In the genomic region with DNA sequence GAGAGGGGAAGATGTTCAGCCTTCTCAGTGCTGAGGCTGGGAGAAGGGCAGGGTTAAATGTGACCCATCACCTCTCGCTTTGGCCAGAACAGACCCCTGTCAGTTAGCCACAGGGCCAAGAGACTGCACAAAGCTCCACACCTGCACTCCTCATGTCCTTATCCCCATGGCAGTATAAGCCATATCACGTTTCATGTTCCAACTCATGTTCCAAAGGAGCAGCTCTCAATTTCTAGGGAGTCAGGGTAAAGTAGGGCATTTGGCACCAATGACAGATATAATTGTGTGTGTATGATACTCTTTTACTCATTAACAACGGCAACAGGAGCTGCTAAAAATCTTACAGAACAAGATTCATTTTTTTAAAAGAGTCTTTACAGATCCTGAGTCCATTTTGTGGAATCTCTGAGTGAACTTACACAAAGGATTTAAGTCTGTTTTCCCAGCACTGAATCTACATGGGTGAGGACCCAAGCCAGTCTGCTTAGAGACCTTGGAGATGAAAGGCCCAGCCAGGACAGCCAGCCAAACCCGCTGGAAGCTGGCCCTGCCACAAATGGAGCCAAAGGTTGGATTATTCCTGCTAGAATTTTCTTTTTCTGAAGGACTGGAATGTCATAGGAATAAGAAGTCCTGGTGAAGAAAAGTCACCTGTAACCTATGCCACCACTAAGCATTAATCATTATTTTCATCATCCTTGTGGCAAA, we compare ENCODE assay signal across 31 cellular contexts.
DNase-seq lines count a peak whose midpoint lies in the region; ATAC-seq, FAIRE-seq and TF ChIP-seq lines count a peak whose summit lies in the region.
"Had no signal": no experiment of that assay in that cellular context is flagged by ENCODE, and none has a peak within 500 bp of the region (broad histone marks: within the 10 kb centered on the region; RNA-seq: fewer than 3 reads in every experiment).

No MANE protein-coding gene starts in this region.

- no peak overlapping the region for H2AFZ ChIP-seq in HepG2 (ENCODE audit: low read length)
- H2AFZ ChIP-seq: parathyroid adenoma had no signal

- BruUV-seq in HepG2 (replicated peaks; lab: Mats Ljungman, UMichigan) = no TSS peak

- TF ChIP-seq CTCF in right lobe of liver (IDR thresholded peaks at IDR 0.05) (no peak), HepG2 (CRISPR knock-in tag; IDR thresholded peaks at IDR 0.05) (no peak)

- no peak for FAIRE-seq in HepG2 (lab: Jason Lieb, UNC)
- FAIRE-seq: keratinocyte had no signal

- no peak overlapping the region for H3K4me3 ChIP-seq in right lobe of liver
- H3K4me3 ChIP-seq in HepG2 (replicated peaks in 1 of 3; ENCODE audit: insufficient read depth in 1 of 3, low read depth in 2 of 3, low read length in 3 of 3) = no peak overlapping the region
- H3K4me3 ChIP-seq: breast epithelium, colonic mucosa, lower lobe of right lung, mucosa of descending colon, Peyer's patch, thyroid gland, vagina had no signal

- TF ChIP-seq POLR2A in right lobe of liver (IDR thresholded peaks at IDR 0.05) (no peak), HepG2 (IDR thresholded peaks at IDR 0.05; ENCODE audit: insufficient read depth in 1 of 2, low read depth in 2 of 2, low read length in 2 of 2) (no peak)

- H3K27ac ChIP-seq in right lobe of liver (no peak overlapping the region), HepG2 (ENCODE audit: extremely low read length, insufficient read depth, low read length) (no peak overlapping the region), temporal lobe (ENCODE audit: low read depth, low read length) (peak overlapping the region; percentile 27)
- H3K27ac ChIP-seq: breast epithelium, colonic mucosa, lower lobe of right lung, parathyroid adenoma, Peyer's patch, thyroid gland, vagina had no signal

- POLR2A ChIA-PET in HepG2 (lab: Yijun Ruan, JAX) = no interaction called here

- CTCF ChIA-PET in HepG2 (lab: Yijun Ruan, JAX; ENCODE audit: low intra/inter-chr PET ratio, low total read pairs) = no interaction called here

- intact Hi-C loops in right lobe of liver (cut with DNase I) (no loop called here), HepG2 (cut with micrococcal nuclease; ENCODE audit: unreplicated experiment) (no loop called here)

- H3K4me2 ChIP-seq in HepG2 (ENCODE audit: low read depth, low read length) = no peak overlapping the region

- TF ChIP-seq RAD21 in HepG2 (CRISPR knock-in tag; IDR thresholded peaks at IDR 0.05) = no peak

- no peak overlapping the region for H3K9ac ChIP-seq in HepG2 (ENCODE audit: insufficient read depth, low read depth, low read length)
- H3K9ac ChIP-seq: parathyroid adenoma had no signal

- TF ChIP-seq EP300 in HepG2 (IDR thresholded peaks at IDR 0.05; ENCODE audit: low read depth in 2 of 2, low read length in 2 of 2) (no peak), HepG2 (CRISPR knock-in tag; IDR thresholded peaks at IDR 0.05; ENCODE audit: borderline replicate concordance) (no peak)

- H3K36me3 ChIP-seq in right lobe of liver (no peaks in the 10 kb centered on the region), HepG2 (replicated peaks in 1 of 2; ENCODE audit: control insufficient read depth in 1 of 2, insufficient read depth in 2 of 2, low read length in 2 of 2) (no peaks in the 10 kb centered on the region)
- H3K36me3 ChIP-seq: breast epithelium, colonic mucosa, lower lobe of right lung, Peyer's patch, thyroid gland, vagina had no signal

- no peaks in the 10 kb centered on the region for H4K20me1 ChIP-seq in HepG2 (ENCODE audit: insufficient read depth, low read length)

- H3K9me3 ChIP-seq in right lobe of liver = no peaks in the 10 kb centered on the region
- no peaks in the 10 kb centered on the region for H3K9me3 ChIP-seq in HepG2 (ENCODE audit: low read length)
- H3K9me3 ChIP-seq: colonic mucosa, lower lobe of right lung, mucosa of descending colon, Peyer's patch, thyroid gland, vagina had no signal

- ATAC-seq in right lobe of liver = peak; percentile 71 to 96 (median 88)
- no peak for ATAC-seq in HepG2
- ATAC-seq in HG03045 (IDR thresholded peaks at IDR 0.05; ENCODE audit: unreplicated experiment) = no peak
- ATAC-seq: activated naive CD8-positive, alpha-beta T cell treated with anti-CD3 and anti-CD28 coated beads, Interleukin-2, amount 50 U/mL, for 24 hours; activated T-cell treated with anti-CD3 and anti-CD28 coated beads, Interleukin-2, amount 50 U/mL, for 72 hours; lower lobe of right lung; mucosa of descending colon; right cardiac atrium had no signal

- DNase-seq in right lobe of liver = peak; percentile 25 to 73 (median 68)
- DNase-seq in HepG2 (ENCODE audit: low spot score) = no peak
- peak; percentile 60 for DNase-seq in cerebellum (ENCODE audit: low spot score)
- DNase-seq in midbrain (lab: John Stamatoyannopoulos, UW) = peak; percentile 78
- DNase-seq in foreskin melanocyte = no peak
- DNase-seq in SKM-1 (lab: John Stamatoyannopoulos, UW; ENCODE audit: unreplicated experiment) = no peak
- DNase-seq: activated CD4-positive, alpha-beta T cell treated with anti-CD3 and anti-CD28 coated beads, Interleukin-2, amount 50 U/mL, for 48 hours; activated naive CD8-positive, alpha-beta T cell treated with anti-CD3 and anti-CD28 coated beads, Interleukin-2, amount 50 U/mL, for 24 hours; activated T-cell treated with anti-CD3 and anti-CD28 coated beads, Interleukin-2, amount 50 U/mL, for 72 hours; colonic mucosa; DMS79 treated with DMSO at 0.1 percent for 48 hours; effector CD4-positive, alpha-beta T cell; GF-D8; glutamatergic neuron; KBM-7; lower lobe of right lung; mucosa of descending colon; NCI-H1417 treated with DMSO at 0.1 percent for 48 hours; NCI-H2081; Peyer's patch; SHP77; stimulated activated CD8-positive, alpha-beta memory T cell treated with anti-CD3 and anti-CD28 coated beads, Interleukin-4, amount 100 ng/mL, for 48 hours; T-helper 2 cell had no signal

- in situ Hi-C loops in HepG2 (cut with HindIII; ENCODE audit: extremely low pct_ligation_motif_present, low pct_unique_long_range_greater_than_20kb) = no loop called here

- H3K27me3 ChIP-seq in right lobe of liver = no peaks in the 10 kb centered on the region
- no peaks in the 10 kb centered on the region; a peak in 1 of 5 replicates for H3K27me3 ChIP-seq in HepG2 (ENCODE audit: control insufficient read depth in 1 of 2, insufficient read depth in 2 of 2, low read length in 2 of 2)
- H3K27me3 ChIP-seq: breast epithelium, colonic mucosa, Peyer's patch, thyroid gland, vagina had no signal

- peaks cover 0 to 9% (median 0%) of the 10 kb centered on the region in 4 donors for H3K4me1 ChIP-seq in right lobe of liver
- no peaks in the 10 kb centered on the region for H3K4me1 ChIP-seq in HepG2 (ENCODE audit: insufficient read depth, low read length)
- H3K4me1 ChIP-seq: breast epithelium, colonic mucosa, lower lobe of right lung, parathyroid adenoma, Peyer's patch, thyroid gland, vagina had no signal

- H3K79me2 ChIP-seq in HepG2 (ENCODE audit: insufficient read depth, low read length) = no peaks in the 10 kb centered on the region
- H3K79me2 ChIP-seq: parathyroid adenoma had no signal

- WGBS in right lobe of liver (ENCODE audit: insufficient coverage, low coverage, low lambda C conversion rate, missing lambda C conversion rate) = 39% methylated on average over 4 of the region's 4 CpGs
- 0% methylated on average over 3 of the region's 4 CpGs for WGBS in HepG2 (ENCODE audit: low lambda C conversion rate)

TF ChIP-seq in HepG2, 621 proteins besides CTCF, POLR2A, EP300 and RAD21 (continues in another document):
- TF ChIP-seq PRMT3 (CRISPR knock-in tag; IDR thresholded peaks at IDR 0.05; ENCODE audit: borderline replicate concordance, low read depth) (no peak), THYN1 (CRISPR knock-in tag; IDR thresholded peaks at IDR 0.05; ENCODE audit: borderline replicate concordance, low read depth) (no peak), ZNF367 (CRISPR knock-in tag; IDR thresholded peaks at IDR 0.05; ENCODE audit: borderline replicate concordance) (no peak), MTA1 (CRISPR knock-in tag; IDR thresholded peaks at IDR 0.05; ENCODE audit: borderline replicate concordance) (no peak), SRSF1 (optimal IDR thresholded peaks at IDR 0.05; ENCODE audit: low read depth, low read length) (no peak), ZNF251 (CRISPR knock-in tag; IDR thresholded peaks at IDR 0.05) (no peak), TEAD2 (CRISPR knock-in tag; IDR thresholded peaks at IDR 0.05) (no peak), KLF13 (CRISPR knock-in tag; IDR thresholded peaks at IDR 0.05) (no peak), ZNF317 (CRISPR knock-in tag; IDR thresholded peaks at IDR 0.05) (no peak), NFKBIZ (CRISPR knock-in tag; IDR thresholded peaks at IDR 0.05) (no peak), ZNF232 (CRISPR knock-in tag; IDR thresholded peaks at IDR 0.05; ENCODE audit: borderline replicate concordance) (no peak), HMG20A (CRISPR knock-in tag; IDR thresholded peaks at IDR 0.05; ENCODE audit: borderline replicate concordance) (no peak)
- TF ChIP-seq, protein P1, sequence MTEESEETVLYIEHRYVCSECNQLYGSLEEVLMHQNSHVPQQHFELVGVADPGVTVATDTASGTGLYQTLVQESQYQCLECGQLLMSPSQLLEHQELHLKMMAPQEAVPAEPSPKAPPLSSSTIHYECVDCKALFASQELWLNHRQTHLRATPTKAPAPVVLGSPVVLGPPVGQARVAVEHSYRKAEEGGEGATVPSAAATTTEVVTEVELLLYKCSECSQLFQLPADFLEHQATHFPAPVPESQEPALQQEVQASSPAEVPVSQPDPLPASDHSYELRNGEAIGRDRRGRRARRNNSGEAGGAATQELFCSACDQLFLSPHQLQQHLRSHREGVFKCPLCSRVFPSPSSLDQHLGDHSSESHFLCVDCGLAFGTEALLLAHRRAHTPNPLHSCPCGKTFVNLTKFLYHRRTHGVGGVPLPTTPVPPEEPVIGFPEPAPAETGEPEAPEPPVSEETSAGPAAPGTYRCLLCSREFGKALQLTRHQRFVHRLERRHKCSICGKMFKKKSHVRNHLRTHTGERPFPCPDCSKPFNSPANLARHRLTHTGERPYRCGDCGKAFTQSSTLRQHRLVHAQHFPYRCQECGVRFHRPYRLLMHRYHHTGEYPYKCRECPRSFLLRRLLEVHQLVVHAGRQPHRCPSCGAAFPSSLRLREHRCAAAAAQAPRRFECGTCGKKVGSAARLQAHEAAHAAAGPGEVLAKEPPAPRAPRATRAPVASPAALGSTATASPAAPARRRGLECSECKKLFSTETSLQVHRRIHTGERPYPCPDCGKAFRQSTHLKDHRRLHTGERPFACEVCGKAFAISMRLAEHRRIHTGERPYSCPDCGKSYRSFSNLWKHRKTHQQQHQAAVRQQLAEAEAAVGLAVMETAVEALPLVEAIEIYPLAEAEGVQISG (CRISPR knock-in tag; IDR thresholded peaks at IDR 0.05) = no peak

Comparison
In these comparisons a context has a peak if more than half of its experiments do, and no peak if none do; other contexts are left out.
1. ATAC-seq: peak in right lobe of liver (4 of 4); none in HepG2 (single experiment) and HG03045 (single experiment).
2. DNase-seq: peak in right lobe of liver (3 of 3), cerebellum (single experiment) and midbrain (single experiment); none in HepG2 (single experiment), foreskin melanocyte (single experiment) and SKM-1 (single experiment).